Comparison of ENCODE assay signal across 17 cellular contexts in the genomic region with DNA sequence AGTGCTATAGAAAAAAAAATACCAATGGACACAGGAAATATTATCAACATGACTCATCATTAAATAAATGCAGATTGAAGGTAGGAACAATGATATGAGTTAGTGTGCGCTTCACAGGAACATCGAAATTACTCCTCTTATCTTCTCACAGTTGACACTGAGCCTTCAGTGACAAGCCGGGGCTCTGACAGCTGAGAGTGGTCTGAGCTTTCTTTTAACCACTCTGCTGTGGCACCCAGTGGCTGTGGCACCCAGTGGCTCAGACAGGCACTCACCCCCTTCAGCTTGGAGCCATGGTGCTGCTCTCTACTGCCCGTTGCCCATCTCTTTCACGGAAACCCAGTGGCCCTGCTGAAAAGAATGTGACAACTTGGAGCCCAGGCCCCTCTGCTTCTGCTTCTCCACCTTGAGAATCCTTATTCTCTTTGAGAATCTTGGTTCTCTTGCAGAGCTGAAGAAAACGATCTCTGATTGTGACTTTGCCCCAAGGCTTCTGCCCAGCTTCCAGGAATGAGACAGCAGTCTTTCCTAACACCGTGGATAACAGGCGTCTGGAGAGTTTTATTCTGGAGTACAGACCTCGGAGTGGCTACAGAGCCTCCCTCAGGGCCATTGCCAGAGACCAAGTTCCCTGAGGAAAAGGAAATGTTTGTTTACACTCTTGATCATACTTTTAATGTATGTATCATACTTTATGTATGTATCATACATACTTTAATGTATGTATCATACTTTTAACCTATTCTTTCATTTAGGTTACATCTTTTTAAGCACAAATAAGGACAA. TPM values are rescaled to one million over a fixed set of nuclear protein-coding genes. Genes with fewer than 3 reads are reported as not detected.
A peak's percentile ranks its signal among the peaks of the same experiment; 100 is the strongest.
DNase-seq lines count a peak whose midpoint lies in the region; ATAC-seq, FAIRE-seq and TF ChIP-seq lines count a peak whose summit lies in the region.
"Had no signal": no experiment of that assay in that cellular context is flagged by ENCODE, and none has a peak within 500 bp of the region (broad histone marks: within the 10 kb centered on the region; RNA-seq: fewer than 3 reads in every experiment).

No MANE protein-coding gene starts in this region.

- WGBS in neuronal stem cell (ENCODE audit: extremely low coverage in 2 of 2, insufficient read length in 2 of 2, insufficient replicate concordance in 1 of 2), 2 donors, result no CpG with 5 or more reads among the region's 9 CpGs

- H2BK12ac ChIP-seq in neuronal stem cell (ENCODE audit: low read length), result no peak overlapping the region

- RAD21 ChIA-PET in HCT116 (lab: Charles Lee; ENCODE audit: low non-redundant PET in 1 of 2, low total read pairs in 2 of 2, uncharacterized antibody in 2 of 2, unreplicated experiment in 2 of 2), result no interaction called here

- no peak overlapping the region for H3K9ac ChIP-seq in HCT116 (ENCODE audit: low read length)
- H3K9ac ChIP-seq in SK-N-MC (ENCODE audit: insufficient read length), result no peak overlapping the region
- H3K9ac ChIP-seq in endothelial cell of umbilical vein (replicated peaks; ENCODE audit: extremely low read depth, insufficient read depth, low read length), result no peak overlapping the region
- H3K9ac ChIP-seq in neuronal stem cell (ENCODE audit: low read depth, low read length, poor library complexity), result no peak overlapping the region

- H3K23ac ChIP-seq in neuronal stem cell (ENCODE audit: low read depth, low read length, poor library complexity), result no peak overlapping the region

- CTCF ChIA-PET in HCT116 (lab: Charles Lee), result no interaction called here
- CTCF ChIA-PET in endothelial cell of umbilical vein (lab: Charles Lee), result interaction anchor here (1.5 kb wide), 1 partner anchor 11 kb away, joined by 5 read pairs; no protein-coding TSS in a partner anchor

- TF ChIP-seq POLR2A in HCT116 (IDR thresholded peaks at IDR 0.05; ENCODE audit: borderline replicate concordance, extremely low read depth, insufficient read depth, insufficient read length), result no peak
- no peak for TF ChIP-seq POLR2A in endothelial cell of umbilical vein (IDR thresholded peaks at IDR 0.05; ENCODE audit: low read depth, low read length)

- H4K20me1 ChIP-seq in HCT116 (ENCODE audit: insufficient read depth) (no peaks in the 10 kb centered on the region), endothelial cell of umbilical vein (replicated peaks; ENCODE audit: control insufficient read depth, extremely low read depth, insufficient read depth, low read length) (no peaks in the 10 kb centered on the region)

- TF ChIP-seq CTCF in HCT116 (IDR thresholded peaks at IDR 0.05 in 2 of 3, conservative IDR thresholded peaks at IDR 0.05 in 1 of 3; ENCODE audit: borderline replicate concordance in 1 of 3, insufficient read depth in 1 of 3, low read depth in 2 of 3, low read length in 2 of 3), result no peak
- TF ChIP-seq CTCF in endothelial cell of umbilical vein (IDR thresholded peaks at IDR 0.05; ENCODE audit: extremely low read depth in 1 of 2, insufficient read depth in 1 of 2, low read depth in 1 of 2, low read length in 2 of 2), result no peak

- H2AFZ ChIP-seq in HCT116 (ENCODE audit: low read depth, low read length, poor library complexity, severe bottlenecking), result no peak overlapping the region
- peak overlapping the region; percentile 6 for H2AFZ ChIP-seq in endothelial cell of umbilical vein (ENCODE audit: low read depth, low read length)
- H2AFZ ChIP-seq in neuronal stem cell (ENCODE audit: low read length), result no peak overlapping the region

- peaks cover 6 to 28% of the 10 kb centered on the region in 2 experiments; a peak in 2 of 4 replicates for H3K4me1 ChIP-seq in HCT116 (ENCODE audit: control insufficient read depth in 1 of 2, insufficient read depth in 2 of 2, low read length in 2 of 2)
- H3K4me1 ChIP-seq in endothelial cell of umbilical vein (ENCODE audit: control insufficient read depth, extremely low read depth, insufficient read depth, low read length), result peaks cover 10% of the 10 kb centered on the region
- peaks cover 0 to 4% of the 10 kb centered on the region in 2 donors for H3K4me1 ChIP-seq in neuronal stem cell (ENCODE audit: control insufficient read depth in 2 of 2, insufficient read depth in 1 of 2, low read depth in 1 of 2, low read length in 2 of 2)
- H3K4me1 ChIP-seq: tibial artery had no signal

- no peak overlapping the region for H4K91ac ChIP-seq in neuronal stem cell (ENCODE audit: low read depth, low read length, poor library complexity)

- FAIRE-seq in endothelial cell of umbilical vein (lab: Jason Lieb, UNC), result no peak
- FAIRE-seq: frontal cortex, HTR-8/SVneo had no signal

- H3K36me3 ChIP-seq in HCT116 (ENCODE audit: control insufficient read depth in 1 of 2, insufficient read depth in 2 of 2, low read length in 2 of 2) (no peaks in the 10 kb centered on the region), SK-N-MC (ENCODE audit: insufficient read depth, low read length) (no peaks in the 10 kb centered on the region), endothelial cell of umbilical vein (ENCODE audit: control insufficient read depth in 2 of 2, extremely low read depth in 1 of 2, insufficient read depth in 2 of 2, low read length in 2 of 2) (no peaks in the 10 kb centered on the region), neuronal stem cell (replicated peaks in 1 of 2; ENCODE audit: control insufficient read depth in 2 of 2, insufficient read depth in 2 of 2, low read length in 2 of 2) (no peaks in the 10 kb centered on the region)
- H3K36me3 ChIP-seq: tibial artery had no signal

- H3K9me3 ChIP-seq in HCT116 (ENCODE audit: control insufficient read depth in 1 of 2, insufficient read depth in 1 of 2, low read depth in 1 of 2, low read length in 2 of 2), result no peaks in the 10 kb centered on the region
- H3K9me3 ChIP-seq in SK-N-MC (ENCODE audit: low read depth, low read length), result no peaks in the 10 kb centered on the region
- no peaks in the 10 kb centered on the region for H3K9me3 ChIP-seq in endothelial cell of umbilical vein (replicated peaks; ENCODE audit: control insufficient read depth, insufficient read depth, low read length)
- H3K9me3 ChIP-seq in neuronal stem cell (replicated peaks in 1 of 2; ENCODE audit: control insufficient read depth in 2 of 2, insufficient read depth in 1 of 2, low read depth in 1 of 2, low read length in 2 of 2), result no peaks in the 10 kb centered on the region
- H3K9me3 ChIP-seq: tibial artery had no signal

- H3K9me1 ChIP-seq in endothelial cell of umbilical vein (replicated peaks; ENCODE audit: control insufficient read depth, extremely low read depth, insufficient read depth, low read length), result no peaks in the 10 kb centered on the region

- peak overlapping the region in 1 of 2 experiments; percentile 51; a peak in 1 of 4 replicates for H3K4me3 ChIP-seq in HCT116 (replicated peaks in 1 of 2; ENCODE audit: low read depth in 1 of 2, low read length in 2 of 2)
- H3K4me3 ChIP-seq in SK-N-MC, result peak overlapping the region; percentile 29
- H3K4me3 ChIP-seq in endothelial cell of umbilical vein (replicated peaks in 1 of 3; ENCODE audit: insufficient read depth in 1 of 3, low read depth in 1 of 3, low read length in 3 of 3), result no peak overlapping the region
- no peak overlapping the region for H3K4me3 ChIP-seq in neuronal stem cell (ENCODE audit: low read length in 2 of 2)

- H3K4me2 ChIP-seq in HCT116 (ENCODE audit: low read length), result peak overlapping the region; percentile 75
- peak overlapping the region; percentile 31 for H3K4me2 ChIP-seq in endothelial cell of umbilical vein (ENCODE audit: insufficient read depth, low read length)
- H3K4me2 ChIP-seq in neuronal stem cell (ENCODE audit: insufficient read depth, low read length, poor library complexity, severe bottlenecking), result no peak overlapping the region

- no peaks in the 10 kb centered on the region for H3K9me2 ChIP-seq in HCT116 (ENCODE audit: insufficient read depth)

- H3K14ac ChIP-seq in neuronal stem cell (ENCODE audit: low read length), result no peak overlapping the region

- H2BK5ac ChIP-seq in neuronal stem cell (ENCODE audit: low read length), result no peak overlapping the region

- no peak overlapping the region for H3K27ac ChIP-seq in HCT116 (ENCODE audit: low read depth, low read length)
- H3K27ac ChIP-seq in SK-N-MC, result no peak overlapping the region; the same call in 1 of the 2 replicates
- peak overlapping the region; percentile 33 for H3K27ac ChIP-seq in endothelial cell of umbilical vein (ENCODE audit: insufficient read depth, low read depth, low read length)
- no peak overlapping the region for H3K27ac ChIP-seq in neuronal stem cell (replicated peaks; ENCODE audit: low read length)
- H3K27ac ChIP-seq: tibial artery had no signal

- dilution Hi-C loops in endothelial cell of umbilical vein (cut with MboI; ENCODE audit: extremely low pct_ligation_motif_present, low sequenced_read_pairs), result no loop called here

- BruUV-seq in HCT116 (replicated peaks; lab: Mats Ljungman, UMichigan), result no TSS peak
- TSS peak; percentile 90 for BruUV-seq in endothelial cell of umbilical vein (replicated peaks; lab: Mats Ljungman, UMichigan)

- H3K4ac ChIP-seq in neuronal stem cell (ENCODE audit: low read length), result no peak overlapping the region

- H3K18ac ChIP-seq in neuronal stem cell (ENCODE audit: low read length), result peak overlapping the region; percentile 68

- POLR2A ChIA-PET in HCT116 (lab: Charles Lee) (no interaction called here), endothelial cell of umbilical vein (lab: Charles Lee) (no interaction called here)

- no peak overlapping the region for H2BK15ac ChIP-seq in neuronal stem cell (ENCODE audit: low read length)

- TF ChIP-seq RAD21 in HCT116 (IDR thresholded peaks at IDR 0.05; ENCODE audit: low read depth), result no peak

- no peaks in the 10 kb centered on the region for H3K79me1 ChIP-seq in neuronal stem cell (ENCODE audit: low read depth, low read length)

- no peak overlapping the region for H2BK120ac ChIP-seq in neuronal stem cell (ENCODE audit: low read depth, low read length)

- intact Hi-C loops in HCT116 (cut with micrococcal nuclease) (no loop called here), endothelial cell of umbilical vein (cut with micrococcal nuclease) (no loop called here)

- H4K8ac ChIP-seq in neuronal stem cell (ENCODE audit: low read depth, low read length), result no peak overlapping the region

- H2AK5ac ChIP-seq in neuronal stem cell (ENCODE audit: low read depth, low read length), result no peak overlapping the region

- ATAC-seq in HCT116, result peak; percentile 49

- DNase-seq in HCT116 (ENCODE audit: low read depth, low spot score) (no peak), SK-N-MC (ENCODE audit: low read depth, low spot score) (no peak), endothelial cell of umbilical vein (ENCODE audit: low read depth, low spot score) (peak; percentile 15), neuronal stem cell (ENCODE audit: low spot score) (no peak), HuH-7 (ENCODE audit: low spot score) (no peak), AG08395 (ENCODE audit: low spot score) (no peak), GM19238 (ENCODE audit: insufficient read length, low spot score) (no peak), foreskin melanocyte (no peak)
- DNase-seq: activated gamma-delta T cell, COR-L47, natural killer cell, NCI-H187 treated with DMSO at 0.1 percent for 48 hours had no signal

- H3K79me2 ChIP-seq in HCT116 (ENCODE audit: insufficient read depth, low read length) (no peaks in the 10 kb centered on the region), endothelial cell of umbilical vein (ENCODE audit: control insufficient read depth, insufficient read depth, low read length) (no peaks in the 10 kb centered on the region)

- H3K27me3 ChIP-seq in HCT116 (ENCODE audit: insufficient read depth, low read length) (peaks cover 22% of the 10 kb centered on the region), endothelial cell of umbilical vein (ENCODE audit: control insufficient read depth in 2 of 2, insufficient read depth in 2 of 2, low read length in 2 of 2) (peaks cover 0 to 9% of the 10 kb centered on the region in 2 experiments), neuronal stem cell (ENCODE audit: control insufficient read depth in 3 of 3, insufficient read depth in 3 of 3, low read depth in 1 of 3, low read length in 3 of 3) (no peaks in the 10 kb centered on the region)
- H3K27me3 ChIP-seq: tibial artery had no signal

RNA-seq across cellular contexts. Expression of gene OR8B8, which starts 37.1 kb away (rescaled TPM):
- not detected for total RNA-seq in HCT116 (2021; ENCODE audit: unreplicated experiment)
- polyA plus RNA-seq in HCT116 (2012), result not detected in 2 replicates
- not detected in 2 replicates for total RNA-seq in endothelial cell of umbilical vein
- polyA plus RNA-seq in endothelial cell of umbilical vein, result not detected in 2 replicates
- polyA plus RNA-seq in endothelial cell of umbilical vein (2011; cell fraction: cytosol; rRNA removed), result not detected in 2 replicates
- not detected in 2 replicates for polyA plus RNA-seq in endothelial cell of umbilical vein (2011; cell fraction: nucleus; rRNA removed)
- polyA plus RNA-seq in endothelial cell of umbilical vein (2012), result not detected in 2 replicates
- polyA minus RNA-seq in endothelial cell of umbilical vein, result not detected in 2 replicates
- polyA minus RNA-seq in endothelial cell of umbilical vein (2011; cell fraction: cytosol; rRNA and poly(A)+ RNA removed), result not detected
- polyA minus RNA-seq in endothelial cell of umbilical vein (2011; cell fraction: nucleus; rRNA and poly(A)+ RNA removed), result not detected in 2 replicates
- polyA plus RNA-seq in neuronal stem cell (2013, experiment 1 of 2), result not detected
- polyA plus RNA-seq in neuronal stem cell (2013, experiment 2 of 2), result not detected
- total RNA-seq: activated CD4-positive, alpha-beta memory T cell treated with anti-CD3 and anti-CD28 coated beads for 36 hours; frontal cortex; kidney epithelial cell; natural killer cell had no signal

RNA-seq across cellular contexts. Expression of gene OR8B4, which starts 57.9 kb away (rescaled TPM):
- not detected for total RNA-seq in HCT116 (2021; ENCODE audit: unreplicated experiment)
- polyA plus RNA-seq in HCT116 (2012), result not detected in 2 replicates
- not detected in 2 replicates for total RNA-seq in endothelial cell of umbilical vein
- not detected in 2 replicates for polyA plus RNA-seq in endothelial cell of umbilical vein
- polyA plus RNA-seq in endothelial cell of umbilical vein (2011; cell fraction: cytosol; rRNA removed), result not detected in 2 replicates
- polyA plus RNA-seq in endothelial cell of umbilical vein (2011; cell fraction: nucleus; rRNA removed), result not detected in 2 replicates
- not detected in 2 replicates for polyA plus RNA-seq in endothelial cell of umbilical vein (2012)
- not detected in 2 replicates for polyA minus RNA-seq in endothelial cell of umbilical vein
- polyA minus RNA-seq in endothelial cell of umbilical vein (2011; cell fraction: cytosol; rRNA and poly(A)+ RNA removed), result not detected
- polyA minus RNA-seq in endothelial cell of umbilical vein (2011; cell fraction: nucleus; rRNA and poly(A)+ RNA removed), result not detected in 2 replicates
- not detected for polyA plus RNA-seq in neuronal stem cell (2013, experiment 1 of 2)
- not detected for polyA plus RNA-seq in neuronal stem cell (2013, experiment 2 of 2)
- total RNA-seq: activated CD4-positive, alpha-beta memory T cell treated with anti-CD3 and anti-CD28 coated beads for 36 hours; frontal cortex; kidney epithelial cell; natural killer cell had no signal
